In genomic region chr1:10265027-10265426, GRCh38 we compare ENCODE assay signal across 6 cellular contexts.
"Had no signal": no experiment of that assay in that cellular context is flagged by ENCODE, and none has a peak within 500 bp of the region (broad histone marks: within the 10 kb centered on the region; RNA-seq: fewer than 3 reads in every experiment).

No MANE protein-coding gene starts in this region.

- H3K4me3 Mint-ChIP-seq: GM23338, H9, HFFc6 had no signal

- ATAC-seq: GM23338 had no signal

- H3K4me1 Mint-ChIP-seq: GM23338, H9 had no signal

- H3K4me3 ChIP-seq: GM23338 had no signal

- H3K27ac Mint-ChIP-seq: GM23338, H9, HFFc6 had no signal

- DNase-seq: H9, HCEC 1CT, HFFc6, IMR-90, KBM-7 had no signal
